ENCODE assay signal across 1 cellular context in genomic region chr1:42146127-42146915, GRCh38.
TF ChIP-seq lines count a peak whose summit lies in the region.

No MANE protein-coding gene starts in this region.

TF ChIP-seq in IMR-90, 13 proteins besides CTCF, POLR2A, EP300 and RAD21:
- TF ChIP-seq CHD1 (IDR thresholded peaks at IDR 0.05; ENCODE audit: low read depth, low read length): no peak
- TF ChIP-seq CEBPB (IDR thresholded peaks at IDR 0.05; ENCODE audit: low read depth, low read length): no peak
- no peak for TF ChIP-seq RFX5 (IDR thresholded peaks at IDR 0.05; ENCODE audit: low read depth, low read length)
- TF ChIP-seq MAFK (IDR thresholded peaks at IDR 0.05; ENCODE audit: low read depth, low read length): no peak
- TF ChIP-seq RCOR1 (IDR thresholded peaks at IDR 0.05; ENCODE audit: insufficient replicate concordance, low read length): no peak
- no peak for TF ChIP-seq USF2 (IDR thresholded peaks at IDR 0.05; ENCODE audit: low read depth, low read length)
- TF ChIP-seq FOS (IDR thresholded peaks at IDR 0.05; ENCODE audit: low read depth, low read length): no peak
- no peak for TF ChIP-seq ELK1 (IDR thresholded peaks at IDR 0.05; ENCODE audit: borderline replicate concordance, low read depth, low read length)
- TF ChIP-seq SMC3 (IDR thresholded peaks at IDR 0.05; ENCODE audit: low read depth, low read length): no peak
- TF ChIP-seq MXI1 (IDR thresholded peaks at IDR 0.05; ENCODE audit: borderline replicate concordance, low read depth, low read length): no peak
- no peak for TF ChIP-seq NFE2L2 (IDR thresholded peaks at IDR 0.05; ENCODE audit: low read depth, low read length)
- TF ChIP-seq BHLHE40 (IDR thresholded peaks at IDR 0.05; ENCODE audit: low read depth, low read length): no peak
- no peak for TF ChIP-seq MAZ (IDR thresholded peaks at IDR 0.05; ENCODE audit: borderline replicate concordance, low read depth, low read length)
